In genomic region chr12:108126990-108127468, GRCh38 we compare ENCODE assay signal across 25 cellular contexts. TPM values are rescaled to one million over a fixed set of nuclear protein-coding genes. Genes with fewer than 3 reads are reported as not detected.
A peak's percentile ranks its signal among the peaks of the same experiment; 100 is the strongest.
DNase-seq lines count a peak whose midpoint lies in the region; ATAC-seq, FAIRE-seq and TF ChIP-seq lines count a peak whose summit lies in the region.
"Had no signal": no experiment of that assay in that cellular context is flagged by ENCODE, and none has a peak within 500 bp of the region (broad histone marks: within the 10 kb centered on the region; RNA-seq: fewer than 3 reads in every experiment).

No MANE protein-coding gene starts in this region.

- H3K27ac Mint-ChIP-seq in activated CD4-positive, alpha-beta T cell treated with anti-CD3 and anti-CD28 coated beads for 36 hours = no peak overlapping the region
- H3K27ac Mint-ChIP-seq: B cell; CD4-positive, CD25-positive, alpha-beta regulatory T cell; H9 had no signal

- H3K4me1 ChIP-seq in K562 (replicated peaks in 1 of 2; ENCODE audit: control insufficient read depth in 2 of 2, insufficient read depth in 2 of 2, low read length in 2 of 2) (peaks cover 37 to 45% of the 10 kb centered on the region in 2 experiments), muscle layer of colon (ENCODE audit: insufficient read depth, low read length) (peaks cover 31% of the 10 kb centered on the region), thoracic aorta (ENCODE audit: control insufficient read depth in 1 of 2, low read depth in 2 of 2) (peaks cover 4 to 15% of the 10 kb centered on the region in 2 donors)
- peaks cover 3% of the 10 kb centered on the region for H3K4me1 ChIP-seq in effector memory CD4-positive, alpha-beta T cell (ENCODE audit: control insufficient read depth, insufficient read depth, low read length, poor library complexity, severe bottlenecking)
- H3K4me1 ChIP-seq: Caco-2 had no signal

- no peak for DNase-seq in activated CD4-positive, alpha-beta T cell treated with anti-CD3 and anti-CD28 coated beads for 36 hours
- no peak for DNase-seq in activated CD4-positive, alpha-beta T cell treated with anti-CD3 and anti-CD28 coated beads, Interleukin-2, amount 50 U/mL, for 48 hours
- DNase-seq in K562 (ENCODE audit: extremely low read depth in 1 of 4, low spot score in 3 of 4) = no peak
- no peak for DNase-seq in thoracic aorta (ENCODE audit: low spot score)
- no peak for DNase-seq in DMS 273 (lab: John Stamatoyannopoulos, UW; ENCODE audit: unreplicated experiment)
- no peak for DNase-seq in effector memory CD4-positive, alpha-beta T cell
- no peak for DNase-seq in COLO668 (lab: John Stamatoyannopoulos, UW; ENCODE audit: unreplicated experiment)
- DNase-seq: Caco-2; CD4-positive, CD25-positive, alpha-beta regulatory T cell; DMS153; H9; NCI-H1092; NCI-H1694; NCI-H510A; NCI-H748 treated with DMSO at 0.1 percent for 48 hours; NK-92 treated with Interleukin-12 subunit alpha and Interleukin-12 subunit beta, amount 100 ng/mL, for 24 hours; SIG-M5 had no signal

- BruUV-seq in K562 (replicated peaks; lab: Mats Ljungman, UMichigan) = no TSS peak

- H3K79me2 ChIP-seq in K562 (ENCODE audit: control insufficient read depth, insufficient read depth, low read length) = peaks cover 12% of the 10 kb centered on the region; the same call in 2 of the 3 replicates

- H3K4me3 ChIP-seq in K562 = no peak overlapping the region
- no peak overlapping the region for H3K4me3 ChIP-seq in muscle layer of colon (ENCODE audit: low read depth in 1 of 2, low read length in 2 of 2)
- no peak overlapping the region for H3K4me3 ChIP-seq in thoracic aorta
- H3K4me3 ChIP-seq in effector memory CD4-positive, alpha-beta T cell (ENCODE audit: insufficient read depth, low read depth, low read length, poor library complexity, severe bottlenecking) = no peak overlapping the region

- in situ Hi-C loops in K562 (cut with MboI) = no loop called here

- peak; percentile 66 for ATAC-seq in activated CD4-positive, alpha-beta T cell treated with anti-CD3 and anti-CD28 coated beads for 36 hours
- ATAC-seq in K562 (no peak), thoracic aorta (ENCODE audit: insufficient number of reproducible peaks, low FRiP score, low read depth) (peak; percentile 23)
- ATAC-seq: SK-N-SH treated with all-trans-retinoic acid at 6 μM for 48 hours had no signal

- FAIRE-seq in K562 (lab: Jason Lieb, UNC) = no peak
- FAIRE-seq: GM12891 had no signal

- no peak for TF ChIP-seq EP300 in K562 (IDR thresholded peaks at IDR 0.05; ENCODE audit: low read length)

- H3K9ac ChIP-seq in K562 (ENCODE audit: insufficient read depth in 1 of 2, low read depth in 2 of 2, low read length in 2 of 2) (no peak overlapping the region), muscle layer of colon (ENCODE audit: low read length) (no peak overlapping the region)

- no peak overlapping the region for H3K4me2 ChIP-seq in K562 (ENCODE audit: insufficient read depth, low read length)

- no peak overlapping the region for H3K4me3 Mint-ChIP-seq in activated CD4-positive, alpha-beta T cell treated with anti-CD3 and anti-CD28 coated beads for 36 hours
- H3K4me3 Mint-ChIP-seq: B cell; CD4-positive, CD25-positive, alpha-beta regulatory T cell; H9 had no signal

- H3K4me1 Mint-ChIP-seq in activated CD4-positive, alpha-beta T cell treated with anti-CD3 and anti-CD28 coated beads for 36 hours = peaks cover 3% of the 10 kb centered on the region

- no peaks in the 10 kb centered on the region for H3K36me3 Mint-ChIP-seq in activated CD4-positive, alpha-beta T cell treated with anti-CD3 and anti-CD28 coated beads for 36 hours (ENCODE audit: low read depth)
- H3K36me3 Mint-ChIP-seq: CD4-positive, CD25-positive, alpha-beta regulatory T cell had no signal

- no peaks in the 10 kb centered on the region for H3K27me3 ChIP-seq in K562 (ENCODE audit: control insufficient read depth in 2 of 2, insufficient read depth in 2 of 2, low read length in 2 of 2)
- H3K27me3 ChIP-seq in muscle layer of colon (ENCODE audit: control insufficient read depth in 1 of 2, insufficient read depth in 2 of 2, low read length in 2 of 2) = no peaks in the 10 kb centered on the region
- H3K27me3 ChIP-seq in thoracic aorta (replicated peaks; ENCODE audit: insufficient read depth) = peaks cover 6% of the 10 kb centered on the region
- H3K27me3 ChIP-seq in effector memory CD4-positive, alpha-beta T cell (replicated peaks; ENCODE audit: control insufficient read depth, insufficient read depth, low read length, poor library complexity, severe bottlenecking) = no peaks in the 10 kb centered on the region

- intact Hi-C loops in activated CD4-positive, alpha-beta T cell treated with anti-CD3 and anti-CD28 coated beads for 36 hours (cut with DNase I, micrococcal nuclease) = no loop called here
- intact Hi-C loops in K562 (cut with micrococcal nuclease) = loop anchor here (10.0 kb wide), 1 partner anchor 728 kb away; the partner anchor contains the start of gene SSH1

- peak overlapping the region; percentile 29; the same call in 1 of the 3 replicates for H3K27ac ChIP-seq in K562 (ENCODE audit: extremely low read depth, low read depth, low read length)
- H3K27ac ChIP-seq in muscle layer of colon (ENCODE audit: low read depth, low read length) = peak overlapping the region; percentile 46
- no peak overlapping the region for H3K27ac ChIP-seq in thoracic aorta
- H3K27ac ChIP-seq in effector memory CD4-positive, alpha-beta T cell (ENCODE audit: insufficient read depth, low read length, poor library complexity, severe bottlenecking) = no peak overlapping the region
- H3K27ac ChIP-seq: RWPE1 had no signal

- TF ChIP-seq RAD21 in K562 (CRISPR knock-in tag; conservative IDR thresholded peaks at IDR 0.05 in 1 of 2, IDR thresholded peaks at IDR 0.05 in 1 of 2) = no peak

- WGBS in K562 (ENCODE audit: insufficient coverage, low coverage, missing lambda C conversion rate) = 53% methylated on average over 10 of the region's 10 CpGs

- TF ChIP-seq POLR2A in K562 (conservative IDR thresholded peaks at IDR 0.05) = no peak

- TF ChIP-seq CTCF in K562 (IDR thresholded peaks at IDR 0.05 in 2 of 3, conservative IDR thresholded peaks at IDR 0.05 in 1 of 3; ENCODE audit: insufficient read depth in 2 of 3, low read depth in 1 of 3, low read length in 3 of 3) = no peak
- no peak for TF ChIP-seq CTCF in thoracic aorta (IDR thresholded peaks at IDR 0.05)

- peaks cover 43% of the 10 kb centered on the region for H3K27me3 Mint-ChIP-seq in activated CD4-positive, alpha-beta T cell treated with anti-CD3 and anti-CD28 coated beads for 36 hours

- H3K36me3 ChIP-seq in K562 (ENCODE audit: control insufficient read depth, insufficient read depth, low read length) (no peaks in the 10 kb centered on the region), muscle layer of colon (ENCODE audit: insufficient read depth, low read length) (no peaks in the 10 kb centered on the region), thoracic aorta (no peaks in the 10 kb centered on the region)
- H3K36me3 ChIP-seq in effector memory CD4-positive, alpha-beta T cell (ENCODE audit: control insufficient read depth, insufficient read depth, low read length) = no peaks in the 10 kb centered on the region

- no peaks in the 10 kb centered on the region for H3K9me3 Mint-ChIP-seq in activated CD4-positive, alpha-beta T cell treated with anti-CD3 and anti-CD28 coated beads for 36 hours (ENCODE audit: low read depth)

- POLR2A ChIA-PET in activated CD4-positive, alpha-beta T cell treated with anti-CD3 and anti-CD28 coated beads for 36 hours (lab: Charles Lee) = no interaction called here
- POLR2A ChIA-PET in K562 (lab: Yijun Ruan, JAX) = interaction anchor here (1.4 kb wide), 1 partner anchor 10 kb away, joined by 3 read pairs; no protein-coding TSS in a partner anchor

- H2AFZ ChIP-seq in K562 (ENCODE audit: low read depth, low read length) = peak overlapping the region; percentile 37

- H3K9me1 ChIP-seq in K562 (ENCODE audit: control insufficient read depth, insufficient read depth, low read length) = no peaks in the 10 kb centered on the region

- H3K9me3 ChIP-seq in K562 (replicated peaks; ENCODE audit: control insufficient read depth, insufficient read depth, low read depth, low read length) = no peaks in the 10 kb centered on the region
- peaks cover 4% of the 10 kb centered on the region for H3K9me3 ChIP-seq in muscle layer of colon (ENCODE audit: low read length)
- no peaks in the 10 kb centered on the region for H3K9me3 ChIP-seq in thoracic aorta
- no peaks in the 10 kb centered on the region for H3K9me3 ChIP-seq in effector memory CD4-positive, alpha-beta T cell (ENCODE audit: control insufficient read depth, low read length)
- H3K9me3 ChIP-seq: Caco-2 had no signal

- CTCF ChIA-PET in activated CD4-positive, alpha-beta T cell treated with anti-CD3 and anti-CD28 coated beads for 36 hours (lab: Charles Lee) = no interaction called here
- CTCF ChIA-PET in K562 (lab: Yijun Ruan, JAX; ENCODE audit: low intra/inter-chr PET ratio) = no interaction called here

- H4K20me1 ChIP-seq in K562 (replicated peaks; ENCODE audit: control insufficient read depth, insufficient read depth, low read length) = no peaks in the 10 kb centered on the region

TF ChIP-seq in K562, 482 proteins besides CTCF, POLR2A, EP300 and RAD21 (continues in another document):
- no peak for TF ChIP-seq CXXC5 (CRISPR knock-in tag; IDR thresholded peaks at IDR 0.05)
- TF ChIP-seq ZFP36 (IDR thresholded peaks at IDR 0.05; ENCODE audit: low read depth, low read length, partially characterized antibody) = peak; percentile 69
- 0 out of 4 replicates have a peak, but pooled peaks of 1 of the 2 experiments have one; percentile 21 for TF ChIP-seq RCOR1 (IDR thresholded peaks at IDR 0.05; ENCODE audit: borderline replicate concordance in 1 of 2, low read depth in 2 of 2, low read length in 2 of 2)

RNA-seq across cellular contexts. Expression of gene WSCD2, which starts 2.1 kb away (rescaled TPM):
- not detected for total RNA-seq in activated CD4-positive, alpha-beta T cell treated with anti-CD3 and anti-CD28 coated beads for 36 hours
- 0.65 and 4.6 TPM in 2 replicates for total RNA-seq in K562 (2011; cell fraction: chromatin; rRNA removed; ENCODE audit: low replicate concordance)
- 0.33 and 1.8 TPM in 2 replicates for total RNA-seq in K562 (2011; cell fraction: nucleolus; rRNA removed)
- 2.8 and 3.4 TPM in 2 replicates for total RNA-seq in K562 (2011; cell fraction: nucleoplasm; rRNA removed)
- total RNA-seq in K562 (2014; rRNA removed) (4.0 and 4.9 TPM in 2 replicates), K562 (2014; rRNA removed; fragmentation: Illumina TruSeq; extraction: Trizol) (3.0 TPM in 2 replicates), K562 (2015; rRNA removed; fragmentation: Illumina TruSeq; extraction: Trizol) (13.9 and 14.1 TPM in 2 replicates), K562 (2021) (4.0 and 5.0 TPM in 2 replicates), thoracic aorta (1 to 10 TPM; 3.3 to 6.9 TPM)
- polyA plus RNA-seq in K562 (2011; rRNA removed) (0.88 and 0.91 TPM in 2 replicates), K562 (2014; fragmentation: Illumina TruSeq; extraction: Trizol) (2.8 and 5.2 TPM in 2 replicates), K562 (2014; fragmentation: Nextera tagmentation; extraction: Ambion mirVana) (under 1 TPM; 0.72 to 0.89 TPM), K562 (2014; rRNA removed) (4.1 and 6.0 TPM in 2 replicates)
- 0.15 and 0.38 TPM in 2 replicates for polyA plus RNA-seq in K562 (2011; cell fraction: cytosol; rRNA removed)
- 0.50 and 1.4 TPM in 2 replicates for polyA plus RNA-seq in K562 (2011; cell fraction: nucleus; rRNA removed)
- polyA plus RNA-seq in K562 (2012) = 9.3 and 12.5 TPM in 2 replicates
- polyA minus RNA-seq in K562 (2011; rRNA and poly(A)+ RNA removed) = 0.11 and 0.57 TPM in 2 replicates
- 1.2 TPM in 1 of 2 replicates, not detected in the other for polyA minus RNA-seq in K562 (2011; cell fraction: cytosol; rRNA and poly(A)+ RNA removed)
- polyA minus RNA-seq in K562 (2011; cell fraction: nucleus; rRNA and poly(A)+ RNA removed) = 0.67 and 3.7 TPM in 2 replicates
- total RNA-seq: A172, Caco-2, HT-29, M059J had no signal

Comparison
In these comparisons a context has a peak if more than half of its experiments do, and no peak if none do; other contexts are left out.
1. H3K27ac ChIP-seq: peak in K562 (single experiment) and muscle layer of colon (single experiment); none in thoracic aorta (0 of 2) and effector memory CD4-positive, alpha-beta T cell (single experiment).